26 cellular contexts compared by ENCODE assay signal in the genomic region with DNA sequence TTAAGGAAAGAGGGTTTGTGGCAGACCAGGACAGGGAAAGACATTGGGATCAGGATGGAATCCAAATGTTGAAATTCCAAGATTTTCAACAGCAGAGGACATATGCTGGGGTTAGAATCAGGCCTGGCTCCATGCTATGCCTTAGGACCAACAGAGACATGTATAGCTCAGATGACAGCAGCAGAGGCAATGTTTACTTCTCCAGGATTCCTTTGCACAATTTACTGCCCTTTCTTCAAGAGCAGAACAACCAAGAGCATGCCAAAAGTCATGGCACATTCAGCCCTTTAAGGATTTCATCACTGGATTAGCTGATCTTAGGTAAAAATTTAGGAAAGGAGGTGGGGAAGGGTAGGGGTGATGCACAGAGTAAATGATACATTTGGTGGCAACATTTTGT.
"Had no signal": no experiment of that assay in that cellular context is flagged by ENCODE, and none has a peak within 500 bp of the region (broad histone marks: within the 10 kb centered on the region; RNA-seq: fewer than 3 reads in every experiment).

No MANE protein-coding gene starts in this region.

- H3K36me3 Mint-ChIP-seq: stimulated activated naive B cell treated with anti-CD40 and anti-IgM and Interleukin-4, amounts not matched to agents 10 μg/mL and 1 μg/mL and 100 μg/mL, for 72 hours had no signal

- H3K4me3 ChIP-seq: breast epithelium, gastroesophageal sphincter, prostate gland, sigmoid colon, uterus had no signal

- H3K36me3 ChIP-seq: breast epithelium, neutrophil, prostate gland, sigmoid colon, uterus had no signal

- H3K4me1 ChIP-seq: breast epithelium, prostate gland, uterus had no signal

- H3K4me1 Mint-ChIP-seq: activated CD4-positive, alpha-beta memory T cell treated with anti-CD3 and anti-CD28 coated beads, Interleukin-2, amount 10 ng/mL, durations not matched to agents 7 days and 5 days; activated CD4-positive, alpha-beta T cell treated with anti-CD3 and anti-CD28 coated beads, Interleukin-2, amount 10 ng/mL, durations not matched to agents 24 days and 14 days; nephron had no signal

- H3K27ac ChIP-seq: breast epithelium, gastroesophageal sphincter, prostate gland, uterus had no signal

- H3K27ac Mint-ChIP-seq: activated CD4-positive, alpha-beta memory T cell treated with anti-CD3 and anti-CD28 coated beads, Interleukin-2, amount 10 ng/mL, durations not matched to agents 7 days and 5 days; activated CD4-positive, alpha-beta T cell treated with anti-CD3 and anti-CD28 coated beads, Interleukin-2, amount 10 ng/mL, durations not matched to agents 24 days and 14 days; activated T-cell treated with anti-CD3 and anti-CD28 coated beads, Interleukin-2, amount 50 U/mL, for 24 hours; stimulated activated naive B cell treated with anti-CD40 and anti-IgM and Interleukin-4, amounts not matched to agents 10 μg/mL and 1 μg/mL and 100 μg/mL, for 72 hours had no signal

- H3K27me3 ChIP-seq: breast epithelium, gastroesophageal sphincter, neutrophil, sigmoid colon, uterus had no signal

- H3K27me3 Mint-ChIP-seq: stimulated activated naive B cell treated with anti-CD40 and anti-IgM and Interleukin-4, amounts not matched to agents 10 μg/mL and 1 μg/mL and 100 μg/mL, for 72 hours had no signal

- H3K9me3 Mint-ChIP-seq: activated CD4-positive, alpha-beta memory T cell treated with anti-CD3 and anti-CD28 coated beads, Interleukin-2, amount 10 ng/mL, durations not matched to agents 7 days and 5 days; activated CD4-positive, alpha-beta T cell treated with anti-CD3 and anti-CD28 coated beads, Interleukin-2, amount 10 ng/mL, durations not matched to agents 24 days and 14 days; activated T-cell treated with anti-CD3 and anti-CD28 coated beads, Interleukin-2, amount 50 U/mL, for 24 hours; endodermal cell; nephron had no signal

- H3K4me3 Mint-ChIP-seq: activated CD4-positive, alpha-beta memory T cell treated with anti-CD3 and anti-CD28 coated beads, Interleukin-2, amount 10 ng/mL, durations not matched to agents 7 days and 5 days; activated CD4-positive, alpha-beta T cell treated with anti-CD3 and anti-CD28 coated beads, Interleukin-2, amount 10 ng/mL, durations not matched to agents 24 days and 14 days; activated T-cell treated with anti-CD3 and anti-CD28 coated beads, Interleukin-2, amount 50 U/mL, for 24 hours; nephron; stimulated activated naive B cell treated with anti-CD40 and anti-IgM and Interleukin-4, amounts not matched to agents 10 μg/mL and 1 μg/mL and 100 μg/mL, for 72 hours had no signal

- DNase-seq: activated CD4-positive, alpha-beta memory T cell treated with anti-CD3 and anti-CD28 coated beads, Interleukin-2, amount 10 ng/mL, durations not matched to agents 7 days and 5 days; activated CD4-positive, alpha-beta T cell treated with anti-CD3 and anti-CD28 coated beads, Interleukin-2, amount 10 ng/mL, durations not matched to agents 24 days and 14 days; activated CD4-positive, CD25-positive, alpha-beta regulatory T cell treated with anti-CD3 and anti-CD28 coated beads, Interleukin-2, amount 50 U/mL, for 72 hours; activated CD8-positive, alpha-beta memory T cell treated with anti-CD3 and anti-CD28 coated beads, Interleukin-2, amount 50 U/mL, for 48 hours; activated gamma-delta T cell; activated naive CD4-positive, alpha-beta T cell treated with anti-CD3 and anti-CD28 coated beads, Interleukin-2, amount 50 U/mL, for 16 hours; activated T-cell treated with anti-CD3 and anti-CD28 coated beads, Interleukin-2, amount 50 U/mL, for 24 hours; amygdala; central memory CD4-positive, alpha-beta T cell; endodermal cell; hippocampal formation; left cardiac atrium; left ventricle myocardium superior; retina; sigmoid colon; small intestine; stimulated activated CD4-positive, alpha-beta T cell treated with anti-CD3 and anti-CD28 coated beads, Interleukin-1b, Interleukin-23, amount 100 ng/mL, for 48 hours; stimulated activated naive B cell treated with anti-CD40 and anti-IgM and Interleukin-4, amounts not matched to agents 10 μg/mL and 1 μg/mL and 100 μg/mL, for 72 hours; T1000; trophoblast cell; uterus had no signal

- H3K9me3 ChIP-seq: breast epithelium, gastroesophageal sphincter, neutrophil, prostate gland, sigmoid colon, uterus had no signal
